7 cellular contexts compared by ENCODE assay signal in the genomic region with DNA sequence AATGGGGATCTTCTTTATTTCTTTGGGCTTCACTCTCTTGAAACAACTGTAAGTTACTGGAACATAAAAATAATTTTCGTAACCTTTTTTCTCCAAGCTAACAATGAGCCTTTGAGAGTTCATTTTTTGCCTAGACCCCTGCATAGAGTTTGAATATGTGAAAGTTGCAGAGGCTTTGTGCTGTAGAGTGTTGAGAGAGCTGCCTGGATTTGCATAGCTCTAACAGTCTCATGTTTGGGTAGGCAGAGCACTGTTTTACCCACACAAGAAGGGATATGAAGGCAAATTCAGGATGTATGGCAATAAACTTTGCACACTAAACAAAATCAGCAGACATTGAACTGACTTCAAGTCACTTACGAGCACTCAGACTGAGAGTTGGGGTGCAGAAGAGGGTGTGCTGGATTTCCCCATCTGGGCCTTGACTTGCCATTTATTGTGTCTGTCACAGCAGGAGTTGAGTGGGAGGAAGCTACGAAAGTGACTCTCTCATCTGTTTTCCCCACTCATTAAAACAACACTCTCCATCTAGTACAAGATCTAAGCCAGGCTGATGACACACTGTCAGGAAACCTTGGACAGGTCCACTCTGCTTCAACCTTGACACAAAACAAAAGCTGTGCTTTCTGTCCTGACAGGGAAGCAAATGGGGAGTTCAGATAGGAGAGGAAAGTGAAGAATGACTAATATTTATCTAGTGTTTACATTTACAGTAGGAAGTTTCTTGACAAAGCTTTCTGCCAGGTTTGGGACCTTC.
DNase-seq lines count a peak whose midpoint lies in the region; ATAC-seq and TF ChIP-seq lines count a peak whose summit lies in the region.
"Not testable (repeated sequence)": the region's sequence is repeated elsewhere in the genome, so short reads cannot be mapped to it uniquely, and the experiment has no call there.

No MANE protein-coding gene starts in this region.

- not testable (repeated sequence) for H3K36me3 ChIP-seq in mucosa of descending colon (ENCODE audit: low read depth)

- H3K9me3 ChIP-seq in mucosa of descending colon, result not testable (repeated sequence)

- not testable (repeated sequence) for H3K36me3 Mint-ChIP-seq in activated T-helper 17 cell treated with anti-CD3 and anti-CD28 coated beads, Interleukin-2, amount 50 U/mL, for 72 hours (ENCODE audit: low read depth)

- H3K4me1 ChIP-seq in mucosa of descending colon (ENCODE audit: low read depth), result not testable (repeated sequence)

- not testable (repeated sequence) for TF ChIP-seq POLR2A in NB4 (IDR thresholded peaks at IDR 0.05; ENCODE audit: extremely low read depth, insufficient read length)

- not testable (repeated sequence) for H3K4me3 ChIP-seq in NB4 (ENCODE audit: low read depth, low read length); mucosa of descending colon

- H3K27me3 Mint-ChIP-seq in activated T-helper 17 cell treated with anti-CD3 and anti-CD28 coated beads, Interleukin-2, amount 50 U/mL, for 72 hours, result peaks cover 10% of the 10 kb centered on the region

- peak; percentile 20 for DNase-seq in NB4 (ENCODE audit: low read depth)
- DNase-seq in mucosa of descending colon, result not testable (repeated sequence)

- intact Hi-C loops in mucosa of descending colon (cut with DNase I, micrococcal nuclease), result not testable (repeated sequence)

- ATAC-seq in GM18868 (IDR thresholded peaks at IDR 0.05; ENCODE audit: unreplicated experiment), result peak; percentile 95
- peak; percentile 80 for ATAC-seq in GM19463 (IDR thresholded peaks at IDR 0.05; ENCODE audit: unreplicated experiment)
- peak; percentile 78 for ATAC-seq in HG02642 (IDR thresholded peaks at IDR 0.05; ENCODE audit: poor library complexity, unreplicated experiment)
- peak; percentile 68 for ATAC-seq in HG03103 (IDR thresholded peaks at IDR 0.05; ENCODE audit: low read depth, unreplicated experiment)
- ATAC-seq in activated T-helper 17 cell treated with anti-CD3 and anti-CD28 coated beads, Interleukin-2, amount 50 U/mL, for 72 hours (replicated peaks), result peak; percentile 95
- ATAC-seq in mucosa of descending colon, result peak; percentile 44

- TF ChIP-seq CTCF in NB4 (IDR thresholded peaks at IDR 0.05; ENCODE audit: low read depth, low read length); mucosa of descending colon (IDR thresholded peaks at IDR 0.05): not testable (repeated sequence)

- H3K9me3 Mint-ChIP-seq in activated T-helper 17 cell treated with anti-CD3 and anti-CD28 coated beads, Interleukin-2, amount 50 U/mL, for 72 hours, result not testable (repeated sequence)

- not testable (repeated sequence) for H3K27ac Mint-ChIP-seq in activated T-helper 17 cell treated with anti-CD3 and anti-CD28 coated beads, Interleukin-2, amount 50 U/mL, for 72 hours

- H3K4me1 Mint-ChIP-seq in activated T-helper 17 cell treated with anti-CD3 and anti-CD28 coated beads, Interleukin-2, amount 50 U/mL, for 72 hours, result not testable (repeated sequence)

- not testable (repeated sequence) for H3K4me3 Mint-ChIP-seq in activated T-helper 17 cell treated with anti-CD3 and anti-CD28 coated beads, Interleukin-2, amount 50 U/mL, for 72 hours

Comparison
In these comparisons a context has a peak if more than half of its experiments do, and no peak if none do; other contexts are left out.
1. ATAC-seq: peak in every context shown above with its lines; median percentile 95 in GM18868; 95 in activated T-helper 17 cell treated with anti-CD3 and anti-CD28 coated beads, Interleukin-2, amount 50 U/mL, for 72 hours; 80 in GM19463; 78 in HG02642; 68 in HG03103; 44 in mucosa of descending colon.